ENCODE assay signal across 17 cellular contexts in the genomic region with DNA sequence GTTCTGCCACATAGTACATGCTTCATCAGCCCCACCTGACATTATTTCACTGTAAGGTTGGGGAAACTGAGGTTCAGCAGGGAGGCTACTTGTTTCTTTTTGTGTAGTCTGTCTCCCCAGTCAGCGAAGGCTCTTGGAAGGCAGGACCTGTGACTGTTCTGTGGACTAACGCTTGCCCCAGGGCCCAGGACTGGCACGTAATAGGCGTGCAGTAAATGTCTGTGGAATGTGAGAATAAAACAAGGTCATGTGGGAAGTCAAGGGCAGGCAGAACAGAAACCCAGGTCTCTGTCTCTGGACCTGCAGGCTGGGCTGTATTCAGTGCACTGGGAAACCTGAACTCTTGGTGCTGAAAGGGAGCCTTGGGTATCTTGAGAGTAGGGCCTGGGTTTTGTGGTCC.
"Had no signal": no experiment of that assay in that cellular context is flagged by ENCODE, and none has a peak within 500 bp of the region (broad histone marks: within the 10 kb centered on the region; RNA-seq: fewer than 3 reads in every experiment).

No MANE protein-coding gene starts in this region.

- DNase-seq: dorsolateral prefrontal cortex; effector CD4-positive, alpha-beta T cell; hypothalamus; immature natural killer cell; left ventricle myocardium superior; lower lobe of right lung; natural killer cell; occipital lobe; ovary; psoas muscle; right cardiac atrium; sigmoid colon; stimulated activated CD4-positive, alpha-beta T cell treated with anti-CD3 and anti-CD28 coated beads, Interleukin-4, amount 100 ng/mL, for 4 hours; stimulated activated naive B cell treated with anti-CD40 and anti-IgM and Interleukin-4, amounts not matched to agents 10 μg/mL and 1 μg/mL and 100 μg/mL, for 72 hours; upper lobe of left lung had no signal

- H3K36me3 ChIP-seq: lower lobe of right lung, ovary, sigmoid colon, thoracic aorta, tibial nerve, upper lobe of left lung had no signal

- H3K4me1 ChIP-seq: psoas muscle, sigmoid colon had no signal

- H3K27ac ChIP-seq: dorsolateral prefrontal cortex, lower lobe of right lung, ovary, psoas muscle, sigmoid colon, thoracic aorta, tibial nerve, upper lobe of left lung had no signal

- H3K4me3 ChIP-seq: dorsolateral prefrontal cortex, lower lobe of right lung, ovary, psoas muscle, sigmoid colon, thoracic aorta, tibial nerve, upper lobe of left lung had no signal

- H3K27me3 ChIP-seq: dorsolateral prefrontal cortex, ovary, sigmoid colon, tibial nerve, upper lobe of left lung had no signal

- H3K9me3 ChIP-seq: lower lobe of right lung, ovary, psoas muscle, sigmoid colon, thoracic aorta, tibial nerve, upper lobe of left lung had no signal

- ATAC-seq: left ventricle myocardium superior; lower lobe of right lung; natural killer cell; psoas muscle; stimulated activated naive B cell treated with anti-CD40 and anti-IgM and Interleukin-4, amounts not matched to agents 10 μg/mL and 1 μg/mL and 100 μg/mL, for 72 hours had no signal
